ENCODE assay signal across 25 cellular contexts in the genomic region with DNA sequence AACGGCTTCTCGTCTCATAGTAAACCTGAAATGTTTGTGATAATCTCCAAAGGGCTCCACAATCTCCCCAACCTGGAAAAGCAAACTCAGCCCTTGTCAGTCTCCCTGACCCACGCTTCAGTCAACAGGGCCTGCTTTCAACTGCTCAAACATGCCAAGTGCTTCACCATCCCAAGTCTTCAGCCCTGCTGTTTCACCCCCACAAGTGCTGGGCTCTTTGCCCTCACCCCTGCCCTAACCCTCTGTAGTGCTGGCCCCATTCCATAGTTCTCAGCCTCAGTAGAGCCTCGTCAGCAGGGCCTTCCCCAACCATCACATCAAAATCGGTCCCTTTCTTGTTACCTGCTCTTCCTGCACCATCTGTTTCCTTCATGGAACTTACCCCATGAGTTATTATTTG.
"Had no signal": no experiment of that assay in that cellular context is flagged by ENCODE, and none has a peak within 500 bp of the region (broad histone marks: within the 10 kb centered on the region; RNA-seq: fewer than 3 reads in every experiment).

No MANE protein-coding gene starts in this region.

- H3K27me3 Mint-ChIP-seq: activated CD8-positive, alpha-beta memory T cell treated with anti-CD3 and anti-CD28 coated beads, Interleukin-2, amount 10 ng/mL, durations not matched to agents 7 days and 5 days; progenitor cell of endocrine pancreas had no signal

- H3K36me3 ChIP-seq: WERI-Rb-1 had no signal

- H3K9me3 Mint-ChIP-seq: activated naive CD4-positive, alpha-beta T cell treated with anti-CD3 and anti-CD28 coated beads, Interleukin-2, amount 50 U/mL, for 72 hours; nephron had no signal

- H3K4me3 ChIP-seq: gastrocnemius medialis, left ventricle myocardium inferior, lung, right lobe of liver, skin epidermis, testis, transverse colon, vagina had no signal

- H3K4me3 Mint-ChIP-seq: activated CD8-positive, alpha-beta memory T cell treated with anti-CD3 and anti-CD28 coated beads, Interleukin-2, amount 10 ng/mL, durations not matched to agents 7 days and 5 days; activated CD8-positive, alpha-beta T cell treated with anti-CD3 and anti-CD28 coated beads, Interleukin-2, amount 10 ng/mL, durations not matched to agents 7 days and 5 days; nephron had no signal

- H3K4me1 ChIP-seq: gastrocnemius medialis, left ventricle myocardium inferior, right lobe of liver, testis, transverse colon, vagina had no signal

- H3K27ac ChIP-seq: gastrocnemius medialis, left ventricle myocardium inferior, right lobe of liver, skin epidermis, testis, transverse colon, vagina, WERI-Rb-1 had no signal

- H3K4me1 Mint-ChIP-seq: activated CD8-positive, alpha-beta memory T cell treated with anti-CD3 and anti-CD28 coated beads, Interleukin-2, amount 10 ng/mL, durations not matched to agents 7 days and 5 days had no signal

- H3K27me3 ChIP-seq: gastrocnemius medialis, right lobe of liver, testis, transverse colon, vagina had no signal

- H3K27ac Mint-ChIP-seq: activated CD8-positive, alpha-beta memory T cell treated with anti-CD3 and anti-CD28 coated beads, Interleukin-2, amount 10 ng/mL, durations not matched to agents 7 days and 5 days; activated CD8-positive, alpha-beta T cell treated with anti-CD3 and anti-CD28 coated beads, Interleukin-2, amount 10 ng/mL, durations not matched to agents 7 days and 5 days; progenitor cell of endocrine pancreas had no signal

- DNase-seq: activated CD4-positive, CD25-positive, alpha-beta regulatory T cell treated with anti-CD3 and anti-CD28 coated beads, Interleukin-2, amount 50 U/mL, for 72 hours; activated CD8-positive, alpha-beta memory T cell treated with anti-CD3 and anti-CD28 coated beads, Interleukin-2, amount 10 ng/mL, durations not matched to agents 7 days and 5 days; activated CD8-positive, alpha-beta T cell treated with anti-CD3 and anti-CD28 coated beads, Interleukin-2, amount 10 ng/mL, durations not matched to agents 7 days and 5 days; activated naive CD4-positive, alpha-beta T cell; activated T-cell treated with anti-CD3 and anti-CD28 coated beads, Interleukin-2, amount 50 U/mL, for 48 hours; dermis blood vessel endothelial cell; effector CD4-positive, alpha-beta T cell; gastrocnemius medialis; glutamatergic neuron; islet precursor cell; left ventricle myocardium inferior; right lobe of liver; stimulated activated CD4-positive, alpha-beta T cell treated with anti-CD3 and anti-CD28 coated beads, Interleukin-12 subunit alpha, Interleukin-12 subunit beta, amount 100 ng/mL, for 4 hours; stimulated activated CD4-positive, alpha-beta T cell treated with anti-CD3 and anti-CD28 coated beads, Interleukin-4, amount 100 ng/mL, for 1 hour; stimulated activated naive CD8-positive, alpha-beta T cell treated with anti-CD3 and anti-CD28 coated beads, Interleukin-15, Interleukin-2, amounts not matched to agents 100 U/mL and 50 U/mL, for 24 hours; T-helper 9 cell; testis; transverse colon; WERI-Rb-1 had no signal

- H3K9me3 ChIP-seq: gastrocnemius medialis, left ventricle myocardium inferior, right lobe of liver, testis, transverse colon, vagina had no signal

- ATAC-seq: activated CD8-positive, alpha-beta memory T cell treated with anti-CD3 and anti-CD28 coated beads, Interleukin-2, amount 10 ng/mL, durations not matched to agents 7 days and 5 days; activated CD8-positive, alpha-beta T cell treated with anti-CD3 and anti-CD28 coated beads, Interleukin-2, amount 10 ng/mL, durations not matched to agents 7 days and 5 days; activated naive CD4-positive, alpha-beta T cell treated with anti-CD3 and anti-CD28 coated beads, Interleukin-2, amount 50 U/mL, for 72 hours; gastrocnemius medialis; right lobe of liver; stimulated activated naive CD8-positive, alpha-beta T cell treated with anti-CD3 and anti-CD28 coated beads, Interleukin-15, Interleukin-2, amounts not matched to agents 100 U/mL and 50 U/mL, for 24 hours had no signal
